In the genomic region with DNA sequence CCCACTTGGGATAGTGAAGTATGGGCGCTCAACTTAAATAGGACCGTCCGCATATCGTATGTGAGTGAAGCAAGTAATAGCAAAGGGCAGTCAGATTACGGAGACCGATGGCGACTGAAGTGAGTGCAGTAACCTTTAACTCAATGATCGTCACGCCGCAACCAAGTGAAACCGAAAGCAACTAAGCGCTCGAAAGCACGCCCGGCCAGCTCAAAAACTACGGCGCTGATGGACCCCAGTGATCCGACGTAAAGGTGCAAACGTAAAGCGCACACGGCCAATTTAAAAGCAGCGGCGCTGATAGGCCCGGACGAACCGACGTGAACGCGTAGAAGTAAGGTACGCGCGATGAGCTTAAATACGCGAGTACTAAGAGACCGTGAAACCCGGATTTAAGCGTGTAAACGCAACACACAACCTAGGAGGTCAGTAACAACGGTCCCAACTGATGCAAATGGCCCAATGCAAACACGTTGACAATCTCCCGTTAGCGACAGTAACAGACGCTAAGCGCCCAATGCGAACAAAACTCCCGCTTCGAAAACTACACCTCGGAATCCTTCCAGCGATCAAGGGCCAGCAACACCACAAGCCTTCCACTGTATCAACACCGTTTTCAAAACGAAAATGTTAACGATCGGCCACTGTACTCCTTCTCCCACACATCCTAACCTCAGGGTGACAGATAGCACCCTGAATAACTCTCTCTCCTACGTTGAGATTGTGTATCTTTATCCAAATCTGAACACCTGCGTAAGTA, we compare ENCODE assay signal across 8 cellular contexts. TPM values are rescaled to one million over a fixed set of nuclear protein-coding genes. Genes with fewer than 3 reads are reported as not detected.
DNase-seq lines count a peak whose midpoint lies in the region; ATAC-seq and TF ChIP-seq lines count a peak whose summit lies in the region.

No MANE protein-coding gene starts in this region.

- DNase-seq in G401 (ENCODE audit: low spot score) (peak; percentile 99), HFFc6 (peak; percentile 99), NCI-H1092 treated with DMSO at 0.1 percent for 48 hours (lab: John Stamatoyannopoulos, UW) (peak; percentile 99), adipocyte (ENCODE audit: low read depth) (peak; percentile 90), heart right ventricle (peak; percentile 80 to 94), pons (ENCODE audit: low spot score) (peak; percentile 96), type B pancreatic cell (ENCODE audit: extremely low spot score, unreplicated experiment) (peak; percentile 80)

- H3K4me3 ChIP-seq in SU-DHL-6 (ENCODE audit: insufficient read depth, low read length, poor library complexity, severe bottlenecking): peak overlapping the region; percentile 40
- H3K4me3 ChIP-seq in adipocyte (ENCODE audit: low read length): peak overlapping the region; percentile 84
- H3K4me3 ChIP-seq in heart right ventricle: peak overlapping the region; percentile 40 to 72 (median 62)

- H3K4me3 Mint-ChIP-seq in HFFc6 (peak overlapping the region; percentile 88), type B pancreatic cell (peak overlapping the region; percentile 89)

- H3K9me2 ChIP-seq in SU-DHL-6 (replicated peaks; ENCODE audit: insufficient read depth, low read length): no peaks in the 10 kb centered on the region

- H3K27ac ChIP-seq in SU-DHL-6 (ENCODE audit: low read depth, low read length) (peak overlapping the region; percentile 61), heart right ventricle (peak overlapping the region; percentile 75 to 99 (median 94))

- no peaks in the 10 kb centered on the region for H3K9me3 ChIP-seq in SU-DHL-6 (ENCODE audit: insufficient read depth, low read length)
- H3K9me3 ChIP-seq in adipocyte (ENCODE audit: control insufficient read depth, low read length): no peaks in the 10 kb centered on the region
- H3K9me3 ChIP-seq in heart right ventricle: no peaks in the 10 kb centered on the region

- intact Hi-C loops in heart right ventricle (cut with DNase I): loop anchor here in 2 of 10 donors (1.0 to 10.0 kb wide), 4 partner anchors 19 to 336 kb away; partner anchors contain the start of genes RND2 (in 1 of the 2) and VAT1 (in 1 of the 2)

- H3K4me1 ChIP-seq in adipocyte (ENCODE audit: control insufficient read depth, insufficient read depth, low read length) (peaks cover 11% of the 10 kb centered on the region), heart right ventricle (peaks cover 0 to 20% (median 18%) of the 10 kb centered on the region in 9 donors)

- H3K79me2 ChIP-seq in SU-DHL-6 (ENCODE audit: insufficient read depth, low read length): no peaks in the 10 kb centered on the region

- 0% methylated on average over 56 of the region's 56 CpGs for WGBS in heart right ventricle, 2 donors

- H3K27ac Mint-ChIP-seq in HFFc6 (peak overlapping the region; percentile 100), type B pancreatic cell (peak overlapping the region; percentile 100)

- peak overlapping the region; percentile 34 for H3K9ac ChIP-seq in SU-DHL-6 (ENCODE audit: low read length)
- peak overlapping the region; percentile 94 for H3K9ac ChIP-seq in adipocyte (ENCODE audit: low read length)

- in situ Hi-C loops in G401 (cut with HindIII; ENCODE audit: low sequenced_read_pairs): no loop called here

- H3K4me2 ChIP-seq in SU-DHL-6 (ENCODE audit: low read depth, low read length, poor library complexity, severe bottlenecking): peak overlapping the region; percentile 51

- H3F3A ChIP-seq in SU-DHL-6 (ENCODE audit: insufficient read depth): no peaks in the 10 kb centered on the region

- H3K9me3 Mint-ChIP-seq in HFFc6 (peaks cover 6% of the 10 kb centered on the region; the same call in 1 of the 2 replicates), type B pancreatic cell (no peaks in the 10 kb centered on the region)

- H4K20me1 ChIP-seq in SU-DHL-6 (ENCODE audit: low read depth, low read length): no peaks in the 10 kb centered on the region

- peak; percentile 86 to 93 (median 90) for ATAC-seq in heart right ventricle

- no peaks in the 10 kb centered on the region for H3K36me3 ChIP-seq in SU-DHL-6 (ENCODE audit: low read length)
- H3K36me3 ChIP-seq in adipocyte (ENCODE audit: control insufficient read depth, insufficient read depth, low read length, severe bottlenecking): no peaks in the 10 kb centered on the region
- no peaks in the 10 kb centered on the region for H3K36me3 ChIP-seq in heart right ventricle

- H3K36me3 Mint-ChIP-seq in HFFc6 (ENCODE audit: low read depth): no peaks in the 10 kb centered on the region
- H3K36me3 Mint-ChIP-seq in type B pancreatic cell: no peaks in the 10 kb centered on the region

- H3K27me3 Mint-ChIP-seq in HFFc6 (ENCODE audit: insufficient read depth) (peaks cover 11% of the 10 kb centered on the region), type B pancreatic cell (peaks cover 5% of the 10 kb centered on the region)

- TF ChIP-seq CTCF in HFFc6 (IDR thresholded peaks at IDR 0.05) (no peak), SU-DHL-6 (IDR thresholded peaks at IDR 0.05; ENCODE audit: insufficient read depth, low read length, poor library complexity, severe bottlenecking) (no peak), heart right ventricle (IDR thresholded peaks at IDR 0.05) (no peak), type B pancreatic cell (conservative IDR thresholded peaks at IDR 0.05) (no peak)

- H2AFZ ChIP-seq in SU-DHL-6 (ENCODE audit: low read depth, low read length, severe bottlenecking): no peak overlapping the region

- peaks cover 47% of the 10 kb centered on the region for H3K4me1 Mint-ChIP-seq in HFFc6 (ENCODE audit: low read depth)
- peaks cover 17% of the 10 kb centered on the region for H3K4me1 Mint-ChIP-seq in type B pancreatic cell (ENCODE audit: unreplicated experiment)

- H3K27me3 ChIP-seq in SU-DHL-6 (ENCODE audit: low read length) (no peaks in the 10 kb centered on the region), adipocyte (replicated peaks; ENCODE audit: control insufficient read depth, insufficient read depth, low read length) (no peaks in the 10 kb centered on the region), heart right ventricle (no peaks in the 10 kb centered on the region)

RNA-seq across cellular contexts. Expression of gene ARL4D, which starts 37.9 kb away (rescaled TPM):
- 16.7 and 17.6 TPM in 2 replicates for total RNA-seq in G401 (2014; rRNA removed; shearing (Covaris generic))
- total RNA-seq in HFFc6 (2021; fragmentation: NEBNext Ultra II Directional; extraction: Animal tissue kit (Norgen Biotek cat#: 25700)): 10 to 100 TPM; 24.9 to 27.5 (median 26.3) TPM
- total RNA-seq in heart right ventricle: 1 to 10 TPM; 2.5 to 6.9 (median 3.9) TPM
- 10 to 100 TPM in 1 of 2 donors, 1 to 10 TPM in 1; 7.8 to 13.5 TPM for polyA plus RNA-seq in heart right ventricle
- 8.3 and 9.9 TPM in 2 replicates for total RNA-seq in type B pancreatic cell (ENCODE audit: low replicate concordance)

Comparison
In these comparisons a context has a peak if more than half of its experiments do, and no peak if none do; other contexts are left out.
1. Peak in every context shown above with its lines: DNase-seq, ATAC-seq, H3K4me3 ChIP-seq and H3K27ac ChIP-seq.